8 cellular contexts compared by ENCODE assay signal in genomic region chr13:31424130-31424729, GRCh38.
DNase-seq lines count a peak whose midpoint lies in the region; ATAC-seq lines count a peak whose summit lies in the region.

No MANE protein-coding gene starts in this region.

- H3K27ac Mint-ChIP-seq in activated CD8-positive, alpha-beta T cell treated with anti-CD3 and anti-CD28 coated beads, Interleukin-2, amount 10 ng/mL, durations not matched to agents 7 days and 5 days = no peak overlapping the region
- H3K27ac Mint-ChIP-seq in naive B cell = no peak overlapping the region
- H3K27ac Mint-ChIP-seq in stimulated activated naive B cell treated with anti-CD40 and anti-IgM and Interleukin-4, amounts not matched to agents 10 μg/mL and 1 μg/mL and 100 μg/mL, for 72 hours = no peak overlapping the region

- H3K27me3 Mint-ChIP-seq in activated CD8-positive, alpha-beta T cell treated with anti-CD3 and anti-CD28 coated beads, Interleukin-2, amount 10 ng/mL, durations not matched to agents 7 days and 5 days (ENCODE audit: low read depth) = peaks cover 5% of the 10 kb centered on the region
- H3K27me3 Mint-ChIP-seq in naive B cell = peaks cover 5 to 9% (median 6%) of the 10 kb centered on the region in 3 donors
- H3K27me3 Mint-ChIP-seq in stimulated activated naive B cell treated with anti-CD40 and anti-IgM and Interleukin-4, amounts not matched to agents 10 μg/mL and 1 μg/mL and 100 μg/mL, for 72 hours = peaks cover 5 to 8% of the 10 kb centered on the region in 2 donors

- H3K4me1 Mint-ChIP-seq in activated CD8-positive, alpha-beta T cell treated with anti-CD3 and anti-CD28 coated beads, Interleukin-2, amount 10 ng/mL, durations not matched to agents 7 days and 5 days (ENCODE audit: low read depth) = no peaks in the 10 kb centered on the region
- peaks cover 0 to 4% (median 0%) of the 10 kb centered on the region in 3 donors for H3K4me1 Mint-ChIP-seq in naive B cell
- H3K4me1 Mint-ChIP-seq in stimulated activated naive B cell treated with anti-CD40 and anti-IgM and Interleukin-4, amounts not matched to agents 10 μg/mL and 1 μg/mL and 100 μg/mL, for 72 hours = peaks cover 0 to 3% of the 10 kb centered on the region in 2 donors

- H3K36me3 Mint-ChIP-seq in activated CD8-positive, alpha-beta T cell treated with anti-CD3 and anti-CD28 coated beads, Interleukin-2, amount 10 ng/mL, durations not matched to agents 7 days and 5 days (ENCODE audit: low read depth) = no peaks in the 10 kb centered on the region
- H3K36me3 Mint-ChIP-seq in naive B cell = no peaks in the 10 kb centered on the region
- no peaks in the 10 kb centered on the region for H3K36me3 Mint-ChIP-seq in stimulated activated naive B cell treated with anti-CD40 and anti-IgM and Interleukin-4, amounts not matched to agents 10 μg/mL and 1 μg/mL and 100 μg/mL, for 72 hours

- peak; percentile 93 for ATAC-seq in GM19452 (IDR thresholded peaks at IDR 0.05; ENCODE audit: unreplicated experiment)
- ATAC-seq in HG03457 (IDR thresholded peaks at IDR 0.05; ENCODE audit: unreplicated experiment) = peak; percentile 92
- peak; percentile 90 for ATAC-seq in activated CD8-positive, alpha-beta T cell treated with anti-CD3 and anti-CD28 coated beads, Interleukin-2, amount 10 ng/mL, durations not matched to agents 7 days and 5 days
- ATAC-seq in naive B cell (ENCODE audit: low read depth in 2 of 2) = peak; percentile 56 to 68
- peak; percentile 91 to 96 for ATAC-seq in stimulated activated naive B cell treated with anti-CD40 and anti-IgM and Interleukin-4, amounts not matched to agents 10 μg/mL and 1 μg/mL and 100 μg/mL, for 72 hours (replicated peaks)

- CTCF ChIA-PET in activated CD8-positive, alpha-beta T cell treated with anti-CD3 and anti-CD28 coated beads, Interleukin-2, amount 10 ng/mL, durations not matched to agents 7 days and 5 days (lab: Charles Lee) = interaction anchor here (0.7 to 6.1 kb wide), 12 partner anchors 10 to 289 kb away, joined by 3 to 72 read pairs (median 3); partner anchors contain the start of gene B3GLCT

- H3K9me3 Mint-ChIP-seq in activated CD8-positive, alpha-beta T cell treated with anti-CD3 and anti-CD28 coated beads, Interleukin-2, amount 10 ng/mL, durations not matched to agents 7 days and 5 days (ENCODE audit: insufficient read depth) = no peaks in the 10 kb centered on the region
- no peaks in the 10 kb centered on the region for H3K9me3 Mint-ChIP-seq in naive B cell
- no peaks in the 10 kb centered on the region for H3K9me3 Mint-ChIP-seq in stimulated activated naive B cell treated with anti-CD40 and anti-IgM and Interleukin-4, amounts not matched to agents 10 μg/mL and 1 μg/mL and 100 μg/mL, for 72 hours

- H3K4me3 Mint-ChIP-seq in activated CD8-positive, alpha-beta T cell treated with anti-CD3 and anti-CD28 coated beads, Interleukin-2, amount 10 ng/mL, durations not matched to agents 7 days and 5 days = no peak overlapping the region
- H3K4me3 Mint-ChIP-seq in naive B cell = no peak overlapping the region
- no peak overlapping the region for H3K4me3 Mint-ChIP-seq in stimulated activated naive B cell treated with anti-CD40 and anti-IgM and Interleukin-4, amounts not matched to agents 10 μg/mL and 1 μg/mL and 100 μg/mL, for 72 hours

- H3K27ac ChIP-seq in epithelial cell of prostate = no peak overlapping the region

- DNase-seq in D341Med (ENCODE audit: low spot score) (peak; percentile 84), NCI-H748 (lab: John Stamatoyannopoulos, UW; ENCODE audit: unreplicated experiment) (peak; percentile 92), epithelial cell of prostate (ENCODE audit: low read depth, low spot score) (peak; percentile 10), naive B cell (peak; percentile 27)
- DNase-seq in activated CD8-positive, alpha-beta T cell treated with anti-CD3 and anti-CD28 coated beads, Interleukin-2, amount 10 ng/mL, durations not matched to agents 7 days and 5 days = peak; percentile 69
- peak; percentile 50 for DNase-seq in stimulated activated naive B cell treated with anti-CD40 and anti-IgM and Interleukin-4, amounts not matched to agents 10 μg/mL and 1 μg/mL and 100 μg/mL, for 72 hours

- POLR2A ChIA-PET in activated CD8-positive, alpha-beta T cell treated with anti-CD3 and anti-CD28 coated beads, Interleukin-2, amount 10 ng/mL, durations not matched to agents 7 days and 5 days (lab: Charles Lee) = no interaction called here

Comparison
In these comparisons a context has a peak if more than half of its experiments do, and no peak if none do; other contexts are left out.
1. DNase-seq: peak in every context shown above with its lines; median percentile 92 in NCI-H748; 84 in D341Med; 69 in activated CD8-positive, alpha-beta T cell treated with anti-CD3 and anti-CD28 coated beads, Interleukin-2, amount 10 ng/mL, durations not matched to agents 7 days and 5 days; 50 in stimulated activated naive B cell treated with anti-CD40 and anti-IgM and Interleukin-4, amounts not matched to agents 10 μg/mL and 1 μg/mL and 100 μg/mL, for 72 hours; 27 in naive B cell; 10 in epithelial cell of prostate.